ENCODE assay signal across 14 cellular contexts in genomic region chr15:42796955-42797779, GRCh38.
DNase-seq lines count a peak whose midpoint lies in the region; ATAC-seq, FAIRE-seq and TF ChIP-seq lines count a peak whose summit lies in the region.
"Had no signal": no experiment of that assay in that cellular context is flagged by ENCODE, and none has a peak within 500 bp of the region (broad histone marks: within the 10 kb centered on the region; RNA-seq: fewer than 3 reads in every experiment).

No MANE protein-coding gene starts in this region.

- no peaks in the 10 kb centered on the region for H3K79me1 ChIP-seq in neuronal stem cell (ENCODE audit: low read depth, low read length)

- no peak overlapping the region for H2BK120ac ChIP-seq in neuronal stem cell (ENCODE audit: low read depth, low read length)

- no peak overlapping the region for H2AK5ac ChIP-seq in neuronal stem cell (ENCODE audit: low read depth, low read length)

- peaks cover 4 to 5% of the 10 kb centered on the region in 2 experiments for H3K36me3 ChIP-seq in keratinocyte (ENCODE audit: control insufficient read depth in 2 of 2, extremely low read depth in 1 of 2, insufficient read depth in 2 of 2, low read length in 2 of 2)
- peaks cover 10 to 27% of the 10 kb centered on the region in 2 donors for H3K36me3 ChIP-seq in neuronal stem cell (replicated peaks in 1 of 2; ENCODE audit: control insufficient read depth in 2 of 2, insufficient read depth in 2 of 2, low read length in 2 of 2)
- H3K36me3 ChIP-seq in spleen, result peaks cover 0 to 54% (median 16%) of the 10 kb centered on the region in 6 donors

- no peaks in the 10 kb centered on the region for H3K79me2 ChIP-seq in keratinocyte (ENCODE audit: control insufficient read depth, insufficient read depth, low read length)

- H3K4me1 ChIP-seq in keratinocyte (ENCODE audit: control insufficient read depth, extremely low read depth, insufficient read depth, low read length) (peaks cover 9% of the 10 kb centered on the region), neuronal stem cell (ENCODE audit: control insufficient read depth in 2 of 2, insufficient read depth in 1 of 2, low read depth in 1 of 2, low read length in 2 of 2) (no peaks in the 10 kb centered on the region), spleen (no peaks in the 10 kb centered on the region)
- H3K4me1 ChIP-seq: right lobe of liver had no signal

- no peaks in the 10 kb centered on the region for H3K27me3 ChIP-seq in keratinocyte (ENCODE audit: control insufficient read depth, extremely low read depth, insufficient read depth, low read length)
- no peaks in the 10 kb centered on the region for H3K27me3 ChIP-seq in neuronal stem cell (ENCODE audit: control insufficient read depth in 3 of 3, insufficient read depth in 3 of 3, low read depth in 1 of 3, low read length in 3 of 3)
- no peaks in the 10 kb centered on the region for H3K27me3 ChIP-seq in spleen (replicated peaks in 1 of 7)
- H3K27me3 ChIP-seq: right lobe of liver had no signal

- H3K27ac ChIP-seq in keratinocyte (ENCODE audit: control insufficient read depth, insufficient read depth, low read length), result no peak overlapping the region
- H3K27ac ChIP-seq in neuronal stem cell (replicated peaks; ENCODE audit: low read length), result no peak overlapping the region
- H3K27ac ChIP-seq in spleen, result no peak overlapping the region
- H3K27ac ChIP-seq: right lobe of liver had no signal

- H3K4me3 ChIP-seq in AG10803 (ENCODE audit: low read length) (no peak overlapping the region), astrocyte of the cerebellum (ENCODE audit: low read depth, low read length) (no peak overlapping the region), keratinocyte (ENCODE audit: control insufficient read depth in 2 of 3, extremely low read depth in 1 of 3, insufficient read depth in 2 of 3, low read depth in 1 of 3, low read length in 3 of 3) (no peak overlapping the region), neuronal stem cell (ENCODE audit: low read length in 2 of 2) (no peak overlapping the region), spleen (no peak overlapping the region)
- H3K4me3 ChIP-seq: right lobe of liver had no signal

- dilution Hi-C loops in keratinocyte (cut with MboI; ENCODE audit: extremely low pct_ligation_motif_present, low sequenced_read_pairs), result no loop called here

- no peak for TF ChIP-seq POLR2A in spleen (IDR thresholded peaks at IDR 0.05)

- H3K27ac Mint-ChIP-seq in HFFc6, result peak overlapping the region; percentile 55
- H3K27ac Mint-ChIP-seq: CD4-positive, alpha-beta T cell; stimulated activated naive CD8-positive, alpha-beta T cell treated with anti-CD3 and anti-CD28 coated beads, Interleukin-15, Interleukin-2, amounts not matched to agents 100 ng/mL and 50 ng/mL, for 24 hours had no signal

- no peak overlapping the region for H2BK12ac ChIP-seq in neuronal stem cell (ENCODE audit: low read length)

- no peak overlapping the region for H4K91ac ChIP-seq in neuronal stem cell (ENCODE audit: low read depth, low read length, poor library complexity)

- FAIRE-seq in keratinocyte (lab: Jason Lieb, UNC), result peak; percentile 67

- H2BK5ac ChIP-seq in neuronal stem cell (ENCODE audit: low read length), result no peak overlapping the region

- H3K18ac ChIP-seq in neuronal stem cell (ENCODE audit: low read length), result no peak overlapping the region

- H3K36me3 Mint-ChIP-seq in HFFc6 (ENCODE audit: low read depth), result peaks cover 8% of the 10 kb centered on the region

- WGBS in neuronal stem cell (ENCODE audit: extremely low coverage in 2 of 2, insufficient read length in 2 of 2, insufficient replicate concordance in 1 of 2), 2 donors, result no CpG with 5 or more reads among the region's 5 CpGs
- 82 to 94% (median 86%) methylated on average over 5 of the region's 5 CpGs for WGBS in spleen, 5 donors

- no peaks in the 10 kb centered on the region for H4K20me1 ChIP-seq in keratinocyte (ENCODE audit: control insufficient read depth, extremely low read depth, insufficient read depth, low read length)

- H3K4me2 ChIP-seq in keratinocyte (ENCODE audit: control insufficient read depth, extremely low read depth, insufficient read depth, low read depth, low read length), result no peak overlapping the region
- H3K4me2 ChIP-seq in neuronal stem cell (ENCODE audit: insufficient read depth, low read length, poor library complexity, severe bottlenecking), result no peak overlapping the region

- no peak overlapping the region for H4K8ac ChIP-seq in neuronal stem cell (ENCODE audit: low read depth, low read length)

- H3K9ac ChIP-seq in keratinocyte (ENCODE audit: control insufficient read depth, extremely low read depth, insufficient read depth, low read length) (no peak overlapping the region), neuronal stem cell (ENCODE audit: low read depth, low read length, poor library complexity) (no peak overlapping the region)

- intact Hi-C loops in spleen (cut with DNase I; ENCODE audit: low total_unique reads), result no loop called here

- H3K4ac ChIP-seq in neuronal stem cell (ENCODE audit: low read length), result no peak overlapping the region

- no peaks in the 10 kb centered on the region for H3K9me1 ChIP-seq in keratinocyte (ENCODE audit: control insufficient read depth, extremely low read depth, insufficient read depth, low read length)

- H2BK15ac ChIP-seq in neuronal stem cell (ENCODE audit: low read length), result no peak overlapping the region

- ATAC-seq in HG03045 (IDR thresholded peaks at IDR 0.05; ENCODE audit: unreplicated experiment) (no peak), HG03159 (IDR thresholded peaks at IDR 0.05; ENCODE audit: unreplicated experiment) (no peak)
- ATAC-seq: left lobe of liver, right lobe of liver had no signal

- H3K9me3 ChIP-seq in keratinocyte (ENCODE audit: control insufficient read depth, low read depth, low read length) (no peaks in the 10 kb centered on the region), neuronal stem cell (replicated peaks in 1 of 2; ENCODE audit: control insufficient read depth in 2 of 2, insufficient read depth in 1 of 2, low read depth in 1 of 2, low read length in 2 of 2) (no peaks in the 10 kb centered on the region), spleen (no peaks in the 10 kb centered on the region)
- H3K9me3 ChIP-seq: right lobe of liver had no signal

- peaks cover 1% of the 10 kb centered on the region; the same call in 1 of the 2 replicates for H3K27me3 Mint-ChIP-seq in HFFc6 (ENCODE audit: insufficient read depth)
- H3K27me3 Mint-ChIP-seq: CD4-positive, alpha-beta T cell; naive B cell; stimulated activated naive CD8-positive, alpha-beta T cell treated with anti-CD3 and anti-CD28 coated beads, Interleukin-15, Interleukin-2, amounts not matched to agents 100 ng/mL and 50 ng/mL, for 24 hours had no signal

- H3K9me3 Mint-ChIP-seq in HFFc6, result no peaks in the 10 kb centered on the region
- H3K9me3 Mint-ChIP-seq: CD4-positive, alpha-beta T cell; naive B cell; stimulated activated naive CD8-positive, alpha-beta T cell treated with anti-CD3 and anti-CD28 coated beads, Interleukin-15, Interleukin-2, amounts not matched to agents 100 ng/mL and 50 ng/mL, for 24 hours had no signal

- H3K14ac ChIP-seq in neuronal stem cell (ENCODE audit: low read length), result no peak overlapping the region

- H2AFZ ChIP-seq in keratinocyte (ENCODE audit: control insufficient read depth, low read length) (no peak overlapping the region), neuronal stem cell (ENCODE audit: low read length) (no peak overlapping the region)

- DNase-seq in AG10803 (ENCODE audit: low read depth) (peak; percentile 12), HFFc6 (no peak), astrocyte of the cerebellum (ENCODE audit: low read depth) (peak; percentile 2), keratinocyte (ENCODE audit: low read depth, low spot score) (no peak), neuronal stem cell (ENCODE audit: low spot score) (no peak), spleen (no peak)
- DNase-seq: CD4-positive, alpha-beta T cell; naive B cell; NCI-H446 treated with DMSO at 0.1 percent for 48 hours; right lobe of liver had no signal

- in situ Hi-C loops in astrocyte of the cerebellum (cut with HindIII; ENCODE audit: low sequenced_read_pairs), result no loop called here

- peak; percentile 18 for TF ChIP-seq CTCF in AG10803 (conservative IDR thresholded peaks at IDR 0.05; ENCODE audit: low read length)
- peak; percentile 56 for TF ChIP-seq CTCF in HFFc6 (IDR thresholded peaks at IDR 0.05)
- no peak for TF ChIP-seq CTCF in astrocyte of the cerebellum (IDR thresholded peaks at IDR 0.05; ENCODE audit: low read depth, low read length, missing control alignments)
- no peak for TF ChIP-seq CTCF in keratinocyte (optimal IDR thresholded peaks at IDR 0.05 in 1 of 3, IDR thresholded peaks at IDR 0.05 in 1 of 3, conservative IDR thresholded peaks at IDR 0.05 in 1 of 3; ENCODE audit: extremely low read depth in 1 of 3, insufficient read depth in 2 of 3, low read length in 3 of 3)
- no peak for TF ChIP-seq CTCF in spleen (IDR thresholded peaks at IDR 0.05 in 8 of 11, conservative IDR thresholded peaks at IDR 0.05 in 3 of 11)

- H3K4me3 Mint-ChIP-seq in HFFc6, result peak overlapping the region; percentile 33
- H3K4me3 Mint-ChIP-seq: CD4-positive, alpha-beta T cell; naive B cell; stimulated activated naive CD8-positive, alpha-beta T cell treated with anti-CD3 and anti-CD28 coated beads, Interleukin-15, Interleukin-2, amounts not matched to agents 100 ng/mL and 50 ng/mL, for 24 hours had no signal

- H3K23ac ChIP-seq in neuronal stem cell (ENCODE audit: low read depth, low read length, poor library complexity), result no peak overlapping the region

- H3K4me1 Mint-ChIP-seq in HFFc6 (ENCODE audit: low read depth), result peaks cover 22% of the 10 kb centered on the region
- H3K4me1 Mint-ChIP-seq: naive B cell had no signal

Comparison
In these comparisons a context has a peak if more than half of its experiments do, and no peak if none do; other contexts are left out.
1. DNase-seq: peak in AG10803 (single experiment) and astrocyte of the cerebellum (single experiment); none in HFFc6 (single experiment), keratinocyte (single experiment), neuronal stem cell (single experiment) and spleen (single experiment).
2. CTCF ChIP-seq: peak in AG10803 (single experiment) and HFFc6 (single experiment); none in astrocyte of the cerebellum (single experiment), keratinocyte (0 of 3) and spleen (0 of 11).